Comparison of ENCODE assay signal across 27 cellular contexts in genomic region chr20:44355503-44356352, GRCh38. TPM values are rescaled to one million over a fixed set of nuclear protein-coding genes. Genes with fewer than 3 reads are reported as not detected.
DNase-seq lines count a peak whose midpoint lies in the region; ATAC-seq and TF ChIP-seq lines count a peak whose summit lies in the region.
"Had no signal": no experiment of that assay in that cellular context is flagged by ENCODE, and none has a peak within 500 bp of the region (broad histone marks: within the 10 kb centered on the region; RNA-seq: fewer than 3 reads in every experiment).

Gene HNF4A, plus strand, starts transcription at chr20:44355699. Its CDS starts 106 bp downstream, at chr20:44355805.

- H3K9me3 ChIP-seq in mucosa of descending colon (no peaks in the 10 kb centered on the region), uterus (no peaks in the 10 kb centered on the region)
- H3K9me3 ChIP-seq: BE2C had no signal

- POLR2A ChIA-PET in WTC11 (lab: Charles Lee) = no interaction called here

- H3K4me1 ChIP-seq in mucosa of descending colon (ENCODE audit: low read depth) (peaks cover 13% of the 10 kb centered on the region), uterus (no peaks in the 10 kb centered on the region)
- H3K4me1 ChIP-seq: BE2C had no signal

- no peaks in the 10 kb centered on the region for H3K36me3 Mint-ChIP-seq in WTC11
- H3K36me3 Mint-ChIP-seq in type B pancreatic cell = no peaks in the 10 kb centered on the region
- H3K36me3 Mint-ChIP-seq: activated naive CD4-positive, alpha-beta T cell treated with anti-CD3 and anti-CD28 coated beads, Interleukin-2, amount 50 U/mL, for 72 hours; IgD-negative memory B cell had no signal

- H3K27me3 ChIP-seq in uterus = no peaks in the 10 kb centered on the region
- H3K27me3 ChIP-seq: BE2C had no signal

- H3K4me1 Mint-ChIP-seq in WTC11 = 0 out of 2 replicates have a peak, but pooled peaks cover 4% of the 10 kb centered on the region
- H3K4me1 Mint-ChIP-seq in type B pancreatic cell (ENCODE audit: unreplicated experiment) = peaks cover 9% of the 10 kb centered on the region

- TF ChIP-seq CTCF in WTC11 (IDR thresholded peaks at IDR 0.05) = no peak
- TF ChIP-seq CTCF in mucosa of descending colon (IDR thresholded peaks at IDR 0.05) = no peak
- TF ChIP-seq CTCF in type B pancreatic cell (conservative IDR thresholded peaks at IDR 0.05) = no peak
- TF ChIP-seq CTCF in uterus (IDR thresholded peaks at IDR 0.05) = no peak

- CTCF ChIA-PET in WTC11 (lab: Charles Lee) = interaction anchor here (0.6 to 1.3 kb wide), 3 partner anchors 13 to 139 kb away, joined by 3 to 4 read pairs (median 3); no protein-coding TSS in a partner anchor

- intact Hi-C loops in mucosa of descending colon (cut with DNase I, micrococcal nuclease) = no loop called here
- intact Hi-C loops in uterus (cut with DNase I; ENCODE audit: low total_unique reads) = no loop called here

- H3K36me3 ChIP-seq in mucosa of descending colon (ENCODE audit: low read depth) (no peaks in the 10 kb centered on the region), uterus (no peaks in the 10 kb centered on the region)
- H3K36me3 ChIP-seq: BE2C had no signal

- no peak within 1 kb of the TSS for H3K27ac ChIP-seq in uterus
- H3K27ac ChIP-seq: 22Rv1, skin epidermis, VCaP had no signal

- DNase-seq in NCI-H82 (lab: John Stamatoyannopoulos, UW) (peak; percentile 17), NCI-H82 treated with DMSO at 0.1 percent for 48 hours (lab: John Stamatoyannopoulos, UW; ENCODE audit: unreplicated experiment) (no peak), WTC11 (ENCODE audit: low spot score) (no peak), mucosa of descending colon (peak; percentile 83 to 89 (median 89)), type B pancreatic cell (ENCODE audit: extremely low spot score, unreplicated experiment) (no peak), NCI-H226 (no peak), uterus (no peak)
- DNase-seq: activated CD8-positive, alpha-beta T cell treated with anti-CD3 and anti-CD28 coated beads for 36 hours; activated T-cell treated with anti-CD3 and anti-CD28 coated beads, Interleukin-2, amount 50 U/mL, for 4 hours; BE2C; foreskin melanocyte; MV-4-11; NCI-H2029 treated with DMSO at 0.1 percent for 48 hours; NCI-H524 treated with DMSO at 0.1 percent for 48 hours; SHP77; stimulated activated CD4-positive, alpha-beta T cell treated with anti-CD3 and anti-CD28 coated beads, Interleukin-4, amount 100 ng/mL, for 4 hours; substantia nigra had no signal

- H3K9me3 Mint-ChIP-seq in WTC11 (peaks cover 6% of the 10 kb centered on the region; the same call in 1 of the 2 replicates), type B pancreatic cell (no peaks in the 10 kb centered on the region)
- H3K9me3 Mint-ChIP-seq: activated CD8-positive, alpha-beta T cell treated with anti-CD3 and anti-CD28 coated beads for 36 hours; activated naive CD4-positive, alpha-beta T cell treated with anti-CD3 and anti-CD28 coated beads, Interleukin-2, amount 50 U/mL, for 72 hours; activated T-cell treated with anti-CD3 and anti-CD28 coated beads, Interleukin-2, amount 50 U/mL, for 4 hours; dendritic cell treated with granulocyte-macrophage colony-stimulating factor and Interleukin-4, amounts not matched to agents 40 ng/mL and 50 ng/mL, for 4 days; IgD-negative memory B cell had no signal

- H3K27me3 Mint-ChIP-seq in WTC11 (ENCODE audit: low read depth) (no peaks in the 10 kb centered on the region; the same call in 1 of the 2 replicates), type B pancreatic cell (peaks cover 15% of the 10 kb centered on the region)

- peak within 1 kb of the TSS; percentile 52 for H3K4me3 ChIP-seq in mucosa of descending colon
- H3K4me3 ChIP-seq in uterus = no peak within 1 kb of the TSS
- H3K4me3 ChIP-seq: skin epidermis had no signal

- no peak for TF ChIP-seq POLR2A in uterus (IDR thresholded peaks at IDR 0.05)

- H3K27ac Mint-ChIP-seq in WTC11 = no peak within 1 kb of the TSS
- H3K27ac Mint-ChIP-seq in type B pancreatic cell = peak within 1 kb of the TSS; percentile 87
- H3K27ac Mint-ChIP-seq: activated CD8-positive, alpha-beta T cell treated with anti-CD3 and anti-CD28 coated beads for 36 hours; activated naive CD4-positive, alpha-beta T cell treated with anti-CD3 and anti-CD28 coated beads, Interleukin-2, amount 50 U/mL, for 72 hours; dendritic cell treated with granulocyte-macrophage colony-stimulating factor and Interleukin-4, amounts not matched to agents 40 ng/mL and 50 ng/mL, for 4 days; IgD-negative memory B cell had no signal

- H3K4me3 Mint-ChIP-seq in WTC11 (no peak within 1 kb of the TSS), type B pancreatic cell (peak within 1 kb of the TSS; percentile 86)
- H3K4me3 Mint-ChIP-seq: activated CD8-positive, alpha-beta T cell treated with anti-CD3 and anti-CD28 coated beads for 36 hours; activated T-cell treated with anti-CD3 and anti-CD28 coated beads, Interleukin-2, amount 50 U/mL, for 4 hours; dendritic cell treated with granulocyte-macrophage colony-stimulating factor and Interleukin-4, amounts not matched to agents 40 ng/mL and 50 ng/mL, for 4 days; IgD-negative memory B cell had no signal

- ATAC-seq in WTC11 (no peak), mucosa of descending colon (peak; percentile 82), HG03521 (IDR thresholded peaks at IDR 0.05; ENCODE audit: unreplicated experiment) (no peak)
- ATAC-seq: activated CD8-positive, alpha-beta T cell treated with anti-CD3 and anti-CD28 coated beads for 36 hours; activated naive CD4-positive, alpha-beta T cell treated with anti-CD3 and anti-CD28 coated beads, Interleukin-2, amount 50 U/mL, for 72 hours; activated T-cell treated with anti-CD3 and anti-CD28 coated beads, Interleukin-2, amount 50 U/mL, for 4 hours had no signal

TF ChIP-seq in WTC11, 78 proteins besides CTCF, POLR2A, EP300 and RAD21:
- TF ChIP-seq MYBL2 (CRISPR knock-in tag; IDR thresholded peaks at IDR 0.05) (no peak), GABPB1 (CRISPR knock-in tag; IDR thresholded peaks at IDR 0.05) (peak; percentile 5; the same call in 1 of the 2 replicates)

RNA-seq across cellular contexts. Expression of gene HNF4A, which starts in this region (rescaled TPM):
- total RNA-seq in WTC11 (2021) (0.15 to 0.37 TPM (median 0.21 TPM) in 3 replicates), mucosa of descending colon (100 to 1,000 TPM; 125 to 332 (median 237) TPM), type B pancreatic cell (ENCODE audit: low replicate concordance) (19.9 and 41.7 TPM in 2 replicates), uterus (under 1 TPM in 2 of 4 donors, not detected in 2; under 0.01 to 0.26 TPM)
- total RNA-seq: activated CD8-positive, alpha-beta T cell treated with anti-CD3 and anti-CD28 coated beads for 36 hours; activated naive CD4-positive, alpha-beta T cell treated with anti-CD3 and anti-CD28 coated beads, Interleukin-2, amount 50 U/mL, for 72 hours; epithelial cell of proximal tubule; osteocyte; T-helper 1 cell treated with Interleukin-12 subunit alpha and Interleukin-12 subunit beta and Interleukin-4 antibody, amounts not matched to agents 30 ng/mL and 1 ng/mL, for 36 hours had no signal

Comparison
In these comparisons a context has a peak if more than half of its experiments do, and no peak if none do; other contexts are left out.
1. RNA of gene HNF4A (total RNA-seq): 125 to 332 TPM in mucosa of descending colon and 19.9 to 41.7 TPM in type B pancreatic cell; 0.15 to 0.37 TPM in WTC11 and under 0.01 to 0.26 TPM in uterus; every median in the first group is over 10 times any median in the second.
2. DNase-seq: peak in NCI-H82 (single experiment) and mucosa of descending colon (3 of 3); none in NCI-H82 treated with DMSO at 0.1 percent for 48 hours (single experiment), WTC11 (single experiment), type B pancreatic cell (single experiment), NCI-H226 (single experiment) and uterus (0 of 2).